ENCODE assay signal across 8 cellular contexts in the genomic region with DNA sequence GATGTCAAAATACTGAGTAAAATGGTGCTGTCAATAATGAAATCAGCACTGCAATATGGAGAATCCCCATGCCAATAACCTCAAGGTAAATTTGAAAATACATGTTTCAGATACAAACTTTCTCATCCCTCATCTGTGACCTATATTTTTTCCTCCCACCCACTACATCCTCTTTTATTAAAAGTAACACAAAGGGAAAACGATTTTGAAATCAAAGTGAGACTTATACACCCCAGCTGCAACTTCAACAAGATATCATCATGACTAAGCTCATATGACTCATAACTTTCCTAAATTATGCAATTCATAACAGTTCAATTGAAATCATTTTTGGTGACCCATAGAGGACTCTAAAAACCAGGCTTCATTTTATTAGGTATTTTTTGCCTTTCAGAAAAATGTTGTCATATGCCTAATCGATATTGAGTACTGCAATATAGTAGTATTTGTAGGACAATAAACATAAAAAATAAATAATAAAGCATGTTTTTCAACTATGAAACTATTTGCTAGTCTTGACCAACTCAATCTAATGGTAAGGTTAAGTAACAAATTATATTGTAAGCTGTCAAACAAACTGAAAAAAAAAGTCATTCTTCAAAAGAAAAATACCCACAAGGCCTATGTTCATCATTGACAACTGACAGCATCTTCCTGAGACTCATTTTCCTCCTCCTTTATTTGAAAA. TPM values are rescaled to one million over a fixed set of nuclear protein-coding genes. Genes with fewer than 3 reads are reported as not detected.
DNase-seq lines count a peak whose midpoint lies in the region; ATAC-seq and TF ChIP-seq lines count a peak whose summit lies in the region.

No MANE protein-coding gene starts in this region.

- intact Hi-C loops in body of pancreas (cut with DNase I), result no loop called here

- H3K27me3 Mint-ChIP-seq in nephron progenitor cell (ENCODE audit: low read depth, poor library complexity), result no peaks in the 10 kb centered on the region

- ATAC-seq in body of pancreas, result no peak
- ATAC-seq in GM21367 (IDR thresholded peaks at IDR 0.05; ENCODE audit: unreplicated experiment), result no peak

- peaks cover 68% of the 10 kb centered on the region for H3K4me1 Mint-ChIP-seq in nephron progenitor cell

- H3K79me2 ChIP-seq in DOHH2 (ENCODE audit: control insufficient read depth, low read length), result peaks cover 89% of the 10 kb centered on the region

- no peak overlapping the region for H3K27ac Mint-ChIP-seq in nephron progenitor cell

- DNase-seq in MV-4-11 (lab: John Stamatoyannopoulos, UW) (peak; percentile 96), body of pancreas (no peak), nephron progenitor cell (no peak), NCI-H1105 treated with DMSO at 0.1 percent for 48 hours (lab: John Stamatoyannopoulos, UW) (no peak), NK-92 (lab: John Stamatoyannopoulos, UW; ENCODE audit: unreplicated experiment) (no peak), NCI-H1436 treated with DMSO at 0.1 percent for 48 hours (lab: John Stamatoyannopoulos, UW) (no peak)

- H3K9me2 ChIP-seq in DOHH2 (replicated peaks; ENCODE audit: control insufficient read depth, low read length), result no peaks in the 10 kb centered on the region

- no peak for TF ChIP-seq POLR2A in body of pancreas (IDR thresholded peaks at IDR 0.05)

- H3K36me3 Mint-ChIP-seq in nephron progenitor cell (ENCODE audit: low read depth), result peaks cover 3% of the 10 kb centered on the region

- H3K4me3 Mint-ChIP-seq in nephron progenitor cell, result peak overlapping the region; percentile 4

- H3K27me3 ChIP-seq in DOHH2 (ENCODE audit: control insufficient read depth, low read length) (no peaks in the 10 kb centered on the region), body of pancreas (no peaks in the 10 kb centered on the region)

- H3K9me3 Mint-ChIP-seq in nephron progenitor cell, result no peaks in the 10 kb centered on the region

- H3K4me2 ChIP-seq in DOHH2 (ENCODE audit: low read length), result peak overlapping the region; percentile 96

- H3K4me1 ChIP-seq in DOHH2 (ENCODE audit: control insufficient read depth, low read length) (peaks cover 77% of the 10 kb centered on the region), body of pancreas (peaks cover 32% of the 10 kb centered on the region)

- peak overlapping the region; percentile 72 for H3K4me3 ChIP-seq in DOHH2 (ENCODE audit: low read length)
- H3K4me3 ChIP-seq in body of pancreas, result no peak overlapping the region

- no peak for TF ChIP-seq CTCF in DOHH2 (IDR thresholded peaks at IDR 0.05; ENCODE audit: low read depth, low read length, poor library complexity, severe bottlenecking)
- no peak for TF ChIP-seq CTCF in body of pancreas (IDR thresholded peaks at IDR 0.05)
- TF ChIP-seq CTCF in nephron progenitor cell (IDR thresholded peaks at IDR 0.05), result no peak

- H3K36me3 ChIP-seq in DOHH2 (ENCODE audit: control insufficient read depth, low read length), result peaks cover 20% of the 10 kb centered on the region
- H3K36me3 ChIP-seq in body of pancreas (replicated peaks in 1 of 2; ENCODE audit: insufficient read depth in 1 of 2, low read depth in 2 of 2), result no peaks in the 10 kb centered on the region

- H3K27ac ChIP-seq in DOHH2 (ENCODE audit: low read depth, low read length), result peak overlapping the region; percentile 96
- H3K27ac ChIP-seq in body of pancreas, result peak overlapping the region in 3 of 4 donors; percentile 47 to 72 (median 64)

- peaks cover 52% of the 10 kb centered on the region for H3F3A ChIP-seq in DOHH2 (ENCODE audit: control insufficient read depth, insufficient read depth)

- 31 to 34% methylated on average over 2 of the region's 2 CpGs for WGBS in body of pancreas, 2 donors

- H4K20me1 ChIP-seq in DOHH2 (ENCODE audit: control insufficient read depth, insufficient read depth, low read depth, low read length), result no peaks in the 10 kb centered on the region

- H3K9me3 ChIP-seq in DOHH2 (ENCODE audit: control insufficient read depth, insufficient read depth, low read length) (no peaks in the 10 kb centered on the region), body of pancreas (no peaks in the 10 kb centered on the region)

RNA-seq across cellular contexts. Expression of gene ADAM17, which starts 3.0 kb away (rescaled TPM):
- total RNA-seq in body of pancreas, result 10 to 100 TPM in 1 of 2 donors, 1 to 10 TPM in 1; 9.9 to 17.5 TPM
